Comparison of ENCODE assay signal across 13 cellular contexts in genomic region chr11:2805388-2806057, GRCh38.
DNase-seq lines count a peak whose midpoint lies in the region; FAIRE-seq and TF ChIP-seq lines count a peak whose summit lies in the region.
"Had no signal": no experiment of that assay in that cellular context is flagged by ENCODE, and none has a peak within 500 bp of the region (broad histone marks: within the 10 kb centered on the region; RNA-seq: fewer than 3 reads in every experiment).

No MANE protein-coding gene starts in this region.

- no peak overlapping the region for H3K4ac ChIP-seq in H1 (replicated peaks; ENCODE audit: insufficient read length, low read depth, low read length)

- TF ChIP-seq EP300 in H1 (IDR thresholded peaks at IDR 0.05; ENCODE audit: borderline replicate concordance in 1 of 2, low read depth in 2 of 2, low read length in 2 of 2) (no peak), transverse colon (IDR thresholded peaks at IDR 0.05; ENCODE audit: low read depth) (no peak)

- H2AK5ac ChIP-seq in H1 (ENCODE audit: low read depth, low read length), result no peak overlapping the region

- H3K4me3 ChIP-seq in H1 (ENCODE audit: extremely low read depth in 1 of 4, insufficient read depth in 2 of 4, low read depth in 3 of 4, low read length in 4 of 4), result no peak overlapping the region
- H3K4me3 ChIP-seq in transverse colon, result no peak overlapping the region
- H3K4me3 ChIP-seq: SK-N-MC had no signal

- H3K27me3 ChIP-seq in H1 (replicated peaks in 1 of 4; ENCODE audit: control insufficient read depth in 3 of 4, extremely low read depth in 1 of 4, insufficient read depth in 3 of 4, low read length in 3 of 4), result peaks cover 0 to 37% (median 18%) of the 10 kb centered on the region in 4 experiments; a peak in 6 of 7 replicates
- no peaks in the 10 kb centered on the region for H3K27me3 ChIP-seq in transverse colon

- H3K4me1 ChIP-seq in H1 (replicated peaks in 1 of 4; ENCODE audit: control insufficient read depth in 3 of 4, insufficient read depth in 4 of 4, low read length in 3 of 4) (peaks cover 3 to 8% (median 4%) of the 10 kb centered on the region in 4 experiments; a peak in 6 of 7 replicates), transverse colon (peaks cover 18 to 24% (median 18%) of the 10 kb centered on the region in 4 donors)

- no peaks in the 10 kb centered on the region for H4K20me1 ChIP-seq in H1 (replicated peaks in 1 of 2; ENCODE audit: control insufficient read depth in 1 of 2, insufficient read depth in 2 of 2, low read length in 2 of 2)

- no peak for TF ChIP-seq POLR2A in H1 (IDR thresholded peaks at IDR 0.05; ENCODE audit: control extremely low read depth in 1 of 2, low read depth in 2 of 2, low read length in 2 of 2)
- no peak for TF ChIP-seq POLR2A in transverse colon (IDR thresholded peaks at IDR 0.05)

- no peak overlapping the region for H2BK5ac ChIP-seq in H1 (ENCODE audit: low read depth, low read length)

- no peaks in the 10 kb centered on the region for H3K79me2 ChIP-seq in H1 (ENCODE audit: control insufficient read depth in 1 of 2, insufficient read depth in 2 of 2, low read length in 2 of 2)

- H4K8ac ChIP-seq in H1 (ENCODE audit: extremely low read depth, insufficient read depth, low read length), result no peak overlapping the region

- POLR2A ChIA-PET in H1 (lab: Charles Lee; ENCODE audit: partially characterized antibody), result no interaction called here

- no peak overlapping the region for H3K23ac ChIP-seq in H1 (ENCODE audit: insufficient read length)

- no peak overlapping the region for H4K91ac ChIP-seq in H1 (replicated peaks; ENCODE audit: insufficient read length, low read length)

- H4K5ac ChIP-seq in H1 (ENCODE audit: insufficient read length, low read depth, low read length), result no peak overlapping the region

- no peak for FAIRE-seq in H1 (lab: Jason Lieb, UNC)
- FAIRE-seq: G401.6 had no signal

- H3K79me1 ChIP-seq in H1 (ENCODE audit: low read depth, low read length), result no peaks in the 10 kb centered on the region

- H3K18ac ChIP-seq in H1 (ENCODE audit: extremely low read depth, low read length), result peak overlapping the region; percentile 43; the same call in 1 of the 2 replicates

- in situ Hi-C loops in transverse colon (cut with MboI; ENCODE audit: low pct_ligation_motif_present in 1 of 4, low pct_unique_long_range_greater_than_20kb in 1 of 4, low sequenced_read_pairs in 3 of 4), result no loop called here

- H2BK120ac ChIP-seq in H1 (replicated peaks; ENCODE audit: low read depth, low read length), result no peak overlapping the region

- 0 out of 2 replicates have a peak overlapping the region, but pooled peaks have one; percentile 41 for H2BK12ac ChIP-seq in H1 (ENCODE audit: low read depth, low read length)

- H3K27ac ChIP-seq in H1 (ENCODE audit: low read depth, low read length) (no peak overlapping the region), transverse colon (peak overlapping the region in 3 of 4 donors; percentile 54 to 76 (median 59))
- H3K27ac ChIP-seq: SK-N-MC had no signal

- no peak overlapping the region for H3K9ac ChIP-seq in H1 (replicated peaks in 1 of 4; ENCODE audit: extremely low read depth in 1 of 4, low read depth in 3 of 4, low read length in 3 of 4)

- no peaks in the 10 kb centered on the region for H3K9me3 ChIP-seq in H1 (ENCODE audit: insufficient read depth in 2 of 2, low read depth in 1 of 2, low read length in 1 of 2)
- no peaks in the 10 kb centered on the region for H3K9me3 ChIP-seq in transverse colon

- no peak overlapping the region for H2AFZ ChIP-seq in H1 (ENCODE audit: low read length)

- CTCF ChIA-PET in activated naive CD4-positive, alpha-beta T cell treated with anti-CD3 and anti-CD28 coated beads for 36 hours (lab: Charles Lee), result no interaction called here
- CTCF ChIA-PET in H1 (lab: Charles Lee; ENCODE audit: partially characterized antibody), result interaction anchor here (1.5 to 3.2 kb wide), 3 partner anchors 15 to 273 kb away, joined by 3 to 7 read pairs (median 4); no protein-coding TSS in a partner anchor

- peaks cover 4% of the 10 kb centered on the region; the same call in 1 of the 2 replicates for H3K23me2 ChIP-seq in H1 (ENCODE audit: low read depth, low read length)

- no peaks in the 10 kb centered on the region for H3K36me3 Mint-ChIP-seq in activated naive CD4-positive, alpha-beta T cell treated with anti-CD3 and anti-CD28 coated beads for 36 hours (ENCODE audit: low read depth)
- peaks cover 6% of the 10 kb centered on the region for H3K36me3 Mint-ChIP-seq in neural crest cell (ENCODE audit: low read depth)
- H3K36me3 Mint-ChIP-seq: stimulated activated effector memory CD8-positive, alpha-beta T cell treated with anti-CD3 and anti-CD28 coated beads, Interleukin-12 subunit alpha, Interleukin-12 subunit beta, amount 100 ng/mL, for 72 hours had no signal

- TF ChIP-seq CTCF in H1 (IDR thresholded peaks at IDR 0.05; ENCODE audit: control extremely low read depth in 1 of 3, insufficient read depth in 1 of 3, low read depth in 1 of 3, low read length in 3 of 3), result no peak
- TF ChIP-seq CTCF in neural crest cell (conservative IDR thresholded peaks at IDR 0.05), result no peak
- TF ChIP-seq CTCF in transverse colon (IDR thresholded peaks at IDR 0.05), result no peak

- WGBS in H1 (ENCODE audit: extremely low coverage in 1 of 2, insufficient coverage in 1 of 2, insufficient read length in 1 of 2, insufficient replicate concordance in 2 of 2, low coverage in 1 of 2, low lambda C conversion rate in 2 of 2, missing lambda C conversion rate in 1 of 2), 2 experiments, result 88% methylated on average over 20 of the region's 20 CpGs; no CpG with 5 or more reads in 1 of the 2 experiments
- 82 to 83% methylated on average over 4 to 20 of the region's 20 CpGs for WGBS in transverse colon (ENCODE audit: low coverage in 1 of 2), 2 donors

- no peak overlapping the region for H3K4me2 ChIP-seq in H1 (ENCODE audit: insufficient read depth in 1 of 2, low read depth in 2 of 2, low read length in 2 of 2)

- H3K14ac ChIP-seq in H1 (ENCODE audit: insufficient read length), result no peak overlapping the region

- peak; percentile 2 for DNase-seq in activated naive CD4-positive, alpha-beta T cell treated with anti-CD3 and anti-CD28 coated beads for 36 hours
- no peak for DNase-seq in activated naive CD4-positive, alpha-beta T cell treated with anti-CD3 and anti-CD28 coated beads, Interleukin-2, amount 50 U/mL, for 16 hours
- DNase-seq in H1 (ENCODE audit: low read depth in 1 of 2, low spot score in 2 of 2) (no peak), neural crest cell (ENCODE audit: low read depth, low spot score) (no peak), transverse colon (peak; percentile 7), NCI-H2081 (lab: John Stamatoyannopoulos, UW) (no peak), SW 1271 (lab: John Stamatoyannopoulos, UW) (no peak), MV-4-11 (lab: John Stamatoyannopoulos, UW) (no peak)
- DNase-seq: activated naive CD8-positive, alpha-beta T cell treated with anti-CD3 and anti-CD28 coated beads, Interleukin-2, amount 50 U/mL, for 24 hours; stimulated activated CD4-positive, alpha-beta T cell treated with anti-CD3 and anti-CD28 coated beads, Interleukin-4, amount 100 ng/mL, for 4 hours had no signal

- H2BK15ac ChIP-seq in H1 (ENCODE audit: low read length), result 0 out of 2 replicates have a peak overlapping the region, but pooled peaks have one; percentile 55

- H3K4me1 Mint-ChIP-seq in activated naive CD4-positive, alpha-beta T cell treated with anti-CD3 and anti-CD28 coated beads for 36 hours (ENCODE audit: low read depth), result peaks cover under 1% of the 10 kb centered on the region
- peaks cover 37% of the 10 kb centered on the region for H3K4me1 Mint-ChIP-seq in neural crest cell

- no peaks in the 10 kb centered on the region for H3K36me3 ChIP-seq in H1 (ENCODE audit: control insufficient read depth in 2 of 4, insufficient read depth in 4 of 4, low read length in 3 of 4)
- H3K36me3 ChIP-seq in transverse colon, result no peaks in the 10 kb centered on the region

- no peak overlapping the region for H3K27ac Mint-ChIP-seq in activated naive CD4-positive, alpha-beta T cell treated with anti-CD3 and anti-CD28 coated beads for 36 hours
- peak overlapping the region; percentile 77 for H3K27ac Mint-ChIP-seq in neural crest cell (ENCODE audit: unreplicated experiment)
- H3K27ac Mint-ChIP-seq: activated naive CD8-positive, alpha-beta T cell treated with anti-CD3 and anti-CD28 coated beads, Interleukin-2, amount 50 U/mL, for 24 hours; stimulated activated effector memory CD8-positive, alpha-beta T cell treated with anti-CD3 and anti-CD28 coated beads, Interleukin-12 subunit alpha, Interleukin-12 subunit beta, amount 100 ng/mL, for 72 hours had no signal

- no peaks in the 10 kb centered on the region for H3K27me3 Mint-ChIP-seq in activated naive CD4-positive, alpha-beta T cell treated with anti-CD3 and anti-CD28 coated beads for 36 hours (ENCODE audit: low read depth)
- no peaks in the 10 kb centered on the region for H3K27me3 Mint-ChIP-seq in neural crest cell (ENCODE audit: low read depth)
- H3K27me3 Mint-ChIP-seq: activated naive CD8-positive, alpha-beta T cell treated with anti-CD3 and anti-CD28 coated beads, Interleukin-2, amount 50 U/mL, for 24 hours had no signal

- H3K4me3 Mint-ChIP-seq in activated naive CD4-positive, alpha-beta T cell treated with anti-CD3 and anti-CD28 coated beads for 36 hours, result no peak overlapping the region
- H3K4me3 Mint-ChIP-seq in neural crest cell, result peak overlapping the region; percentile 57
- H3K4me3 Mint-ChIP-seq: activated naive CD8-positive, alpha-beta T cell treated with anti-CD3 and anti-CD28 coated beads, Interleukin-2, amount 50 U/mL, for 24 hours; stimulated activated effector memory CD8-positive, alpha-beta T cell treated with anti-CD3 and anti-CD28 coated beads, Interleukin-12 subunit alpha, Interleukin-12 subunit beta, amount 100 ng/mL, for 72 hours had no signal

- no peaks in the 10 kb centered on the region for H3K9me3 Mint-ChIP-seq in activated naive CD4-positive, alpha-beta T cell treated with anti-CD3 and anti-CD28 coated beads for 36 hours
- peaks cover 9% of the 10 kb centered on the region for H3K9me3 Mint-ChIP-seq in neural crest cell
- H3K9me3 Mint-ChIP-seq: activated naive CD8-positive, alpha-beta T cell treated with anti-CD3 and anti-CD28 coated beads, Interleukin-2, amount 50 U/mL, for 24 hours; stimulated activated effector memory CD8-positive, alpha-beta T cell treated with anti-CD3 and anti-CD28 coated beads, Interleukin-12 subunit alpha, Interleukin-12 subunit beta, amount 100 ng/mL, for 72 hours had no signal

- TF ChIP-seq RAD21 in H1 (IDR thresholded peaks at IDR 0.05 in 1 of 2, conservative IDR thresholded peaks at IDR 0.05 in 1 of 2; ENCODE audit: low read depth in 2 of 2, low read length in 2 of 2), result no peak

- intact Hi-C loops in activated naive CD4-positive, alpha-beta T cell treated with anti-CD3 and anti-CD28 coated beads for 36 hours (cut with micrococcal nuclease), result no loop called here
- intact Hi-C loops in transverse colon (cut with DNase I; ENCODE audit: low total_unique reads), result loop anchor here (5.0 kb wide), 1 partner anchor 923 kb away; no protein-coding TSS in a partner anchor

- no peak overlapping the region for H3K56ac ChIP-seq in H1 (replicated peaks; ENCODE audit: insufficient read length, low read depth, low read length)

- H2BK20ac ChIP-seq in H1 (ENCODE audit: low read length), result no peak overlapping the region

TF ChIP-seq in H1, 55 proteins besides CTCF, POLR2A, EP300 and RAD21 (continues in another document):
- TF ChIP-seq TCF12 (IDR thresholded peaks at IDR 0.05; ENCODE audit: low read depth, low read length) (no peak), POU5F1 (IDR thresholded peaks at IDR 0.05; ENCODE audit: low read depth, low read length) (no peak), SP2 (IDR thresholded peaks at IDR 0.05; ENCODE audit: low read length) (no peak)

Comparison
In these comparisons a context has a peak if more than half of its experiments do, and no peak if none do; other contexts are left out.
1. DNase-seq: peak in activated naive CD4-positive, alpha-beta T cell treated with anti-CD3 and anti-CD28 coated beads for 36 hours (single experiment) and transverse colon (single experiment); none in activated naive CD4-positive, alpha-beta T cell treated with anti-CD3 and anti-CD28 coated beads, Interleukin-2, amount 50 U/mL, for 16 hours (single experiment), H1 (0 of 2), neural crest cell (single experiment), NCI-H2081 (0 of 2), SW 1271 (0 of 2) and MV-4-11 (single experiment).